10 cellular contexts compared by ENCODE assay signal in the genomic region with DNA sequence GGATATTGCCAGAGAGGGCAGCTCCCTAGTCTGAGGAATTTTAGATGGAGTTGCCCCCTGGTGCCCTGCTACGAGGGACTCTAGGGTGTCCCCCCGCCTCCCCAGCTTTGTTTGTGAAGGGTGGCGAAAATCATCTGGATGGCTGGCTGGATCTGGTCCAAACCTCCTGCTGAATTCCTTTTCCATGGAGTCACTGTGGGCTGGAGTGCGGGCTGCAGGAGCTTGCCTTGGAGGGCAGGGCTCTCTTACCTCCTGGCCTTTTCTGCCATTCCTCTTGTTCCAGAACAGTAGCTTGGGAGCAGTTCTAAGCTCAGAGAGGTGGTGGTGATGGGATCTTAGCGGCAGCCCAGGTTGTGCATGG. TPM values are rescaled to one million over a fixed set of nuclear protein-coding genes. Genes with fewer than 3 reads are reported as not detected.
DNase-seq lines count a peak whose midpoint lies in the region; ATAC-seq, FAIRE-seq and TF ChIP-seq lines count a peak whose summit lies in the region.
"Had no signal": no experiment of that assay in that cellular context is flagged by ENCODE, and none has a peak within 500 bp of the region (broad histone marks: within the 10 kb centered on the region; RNA-seq: fewer than 3 reads in every experiment).

No MANE protein-coding gene starts in this region.

- no peaks in the 10 kb centered on the region for H3K9me3 ChIP-seq in K562 (replicated peaks; ENCODE audit: control insufficient read depth, insufficient read depth, low read depth, low read length)
- H3K9me3 ChIP-seq in keratinocyte (ENCODE audit: control insufficient read depth, low read depth, low read length): no peaks in the 10 kb centered on the region

- no peak for ATAC-seq in K562
- no peak for ATAC-seq in GM19463 (IDR thresholded peaks at IDR 0.05; ENCODE audit: unreplicated experiment)
- ATAC-seq in HG03378 (IDR thresholded peaks at IDR 0.05; ENCODE audit: unreplicated experiment): no peak
- no peak for ATAC-seq in GM18873 (IDR thresholded peaks at IDR 0.05; ENCODE audit: low FRiP score, unreplicated experiment)
- ATAC-seq in HG03571 (IDR thresholded peaks at IDR 0.05; ENCODE audit: unreplicated experiment): no peak

- TF ChIP-seq EP300 in K562 (IDR thresholded peaks at IDR 0.05; ENCODE audit: low read length): no peak

- no peaks in the 10 kb centered on the region for H3K9me1 ChIP-seq in K562 (ENCODE audit: control insufficient read depth, insufficient read depth, low read length)
- H3K9me1 ChIP-seq in keratinocyte (ENCODE audit: control insufficient read depth, extremely low read depth, insufficient read depth, low read length): no peaks in the 10 kb centered on the region

- no peaks in the 10 kb centered on the region for H3K79me2 ChIP-seq in K562 (ENCODE audit: control insufficient read depth, insufficient read depth, low read length)
- no peaks in the 10 kb centered on the region for H3K79me2 ChIP-seq in keratinocyte (ENCODE audit: control insufficient read depth, insufficient read depth, low read length)

- TF ChIP-seq CTCF in K562 (IDR thresholded peaks at IDR 0.05 in 2 of 3, conservative IDR thresholded peaks at IDR 0.05 in 1 of 3; ENCODE audit: insufficient read depth in 2 of 3, low read depth in 1 of 3, low read length in 3 of 3) (no peak), keratinocyte (optimal IDR thresholded peaks at IDR 0.05 in 1 of 3, IDR thresholded peaks at IDR 0.05 in 1 of 3, conservative IDR thresholded peaks at IDR 0.05 in 1 of 3; ENCODE audit: extremely low read depth in 1 of 3, insufficient read depth in 2 of 3, low read length in 3 of 3) (no peak)

- CTCF ChIA-PET in K562 (lab: Yijun Ruan, JAX; ENCODE audit: low intra/inter-chr PET ratio): no interaction called here

- no peak overlapping the region for H3K4me2 ChIP-seq in K562 (ENCODE audit: insufficient read depth, low read length)
- H3K4me2 ChIP-seq in keratinocyte (ENCODE audit: control insufficient read depth, extremely low read depth, insufficient read depth, low read depth, low read length): peak overlapping the region; percentile 70

- POLR2A ChIA-PET in K562 (lab: Yijun Ruan, JAX): interaction anchor here (0.6 to 1.1 kb wide), 3 partner anchors 64 to 133 kb away, joined by 3 read pairs; no protein-coding TSS in a partner anchor

- TF ChIP-seq RAD21 in K562 (CRISPR knock-in tag; conservative IDR thresholded peaks at IDR 0.05 in 1 of 2, IDR thresholded peaks at IDR 0.05 in 1 of 2): no peak

- peaks cover 11 to 35% of the 10 kb centered on the region in 2 experiments; a peak in 3 of 5 replicates for H3K27me3 ChIP-seq in K562 (ENCODE audit: control insufficient read depth in 2 of 2, insufficient read depth in 2 of 2, low read length in 2 of 2)
- H3K27me3 ChIP-seq in keratinocyte (ENCODE audit: control insufficient read depth, extremely low read depth, insufficient read depth, low read length): no peaks in the 10 kb centered on the region

- H3K4me3 ChIP-seq in K562 (no peak overlapping the region), keratinocyte (ENCODE audit: control insufficient read depth in 2 of 3, extremely low read depth in 1 of 3, insufficient read depth in 2 of 3, low read depth in 1 of 3, low read length in 3 of 3) (peak overlapping the region in 2 of 3 experiments; percentile 6 to 13)

- FAIRE-seq in K562 (lab: Jason Lieb, UNC) (no peak), keratinocyte (lab: Jason Lieb, UNC) (peak; percentile 84)

- WGBS in K562 (ENCODE audit: insufficient coverage, low coverage, missing lambda C conversion rate): 19% methylated on average over 5 of the region's 5 CpGs

- BruUV-seq in K562 (replicated peaks; lab: Mats Ljungman, UMichigan): no TSS peak

- H3K9ac ChIP-seq in K562 (ENCODE audit: insufficient read depth in 1 of 2, low read depth in 2 of 2, low read length in 2 of 2): no peak overlapping the region
- H3K9ac ChIP-seq in keratinocyte (ENCODE audit: control insufficient read depth, extremely low read depth, insufficient read depth, low read length): peak overlapping the region; percentile 55

- in situ Hi-C loops in K562 (cut with MboI): no loop called here

- intact Hi-C loops in K562 (cut with micrococcal nuclease): no loop called here

- DNase-seq in HS-5 (ENCODE audit: low read depth) (peak; percentile 85), K562 (ENCODE audit: extremely low read depth in 1 of 4, low spot score in 3 of 4) (no peak), keratinocyte (ENCODE audit: low read depth, low spot score) (no peak), stromal cell of bone marrow (ENCODE audit: low read depth) (peak; percentile 69)
- DNase-seq: NCI-H187 treated with DMSO at 0.1 percent for 48 hours; stimulated activated CD4-positive, alpha-beta T cell treated with anti-CD3 and anti-CD28 coated beads, Interleukin-15, amount 100 ng/mL, for 24 hours had no signal

- H3K27ac ChIP-seq in K562 (ENCODE audit: extremely low read depth, low read depth, low read length): no peak overlapping the region
- H3K27ac ChIP-seq in keratinocyte (ENCODE audit: control insufficient read depth, insufficient read depth, low read length): peak overlapping the region; percentile 85

- H2AFZ ChIP-seq in K562 (ENCODE audit: low read depth, low read length) (no peak overlapping the region), keratinocyte (ENCODE audit: control insufficient read depth, low read length) (no peak overlapping the region)

- TF ChIP-seq POLR2A in K562 (conservative IDR thresholded peaks at IDR 0.05): no peak

- H3K36me3 ChIP-seq in K562 (ENCODE audit: control insufficient read depth, insufficient read depth, low read length): no peaks in the 10 kb centered on the region
- no peaks in the 10 kb centered on the region for H3K36me3 ChIP-seq in keratinocyte (ENCODE audit: control insufficient read depth in 2 of 2, extremely low read depth in 1 of 2, insufficient read depth in 2 of 2, low read length in 2 of 2)

- dilution Hi-C loops in keratinocyte (cut with MboI; ENCODE audit: extremely low pct_ligation_motif_present, low sequenced_read_pairs): no loop called here

- H4K20me1 ChIP-seq in K562 (replicated peaks; ENCODE audit: control insufficient read depth, insufficient read depth, low read length) (peaks cover 16% of the 10 kb centered on the region), keratinocyte (ENCODE audit: control insufficient read depth, extremely low read depth, insufficient read depth, low read length) (no peaks in the 10 kb centered on the region)

- peaks cover 9 to 18% of the 10 kb centered on the region in 2 experiments; a peak in 4 of 5 replicates for H3K4me1 ChIP-seq in K562 (replicated peaks in 1 of 2; ENCODE audit: control insufficient read depth in 2 of 2, insufficient read depth in 2 of 2, low read length in 2 of 2)
- H3K4me1 ChIP-seq in keratinocyte (ENCODE audit: control insufficient read depth, extremely low read depth, insufficient read depth, low read length): peaks cover 73% of the 10 kb centered on the region

RNA-seq across cellular contexts. Expression of gene SYNPO, which starts 2.1 kb away (rescaled TPM):
- total RNA-seq in K562 (2011; cell fraction: chromatin; rRNA removed; ENCODE audit: low replicate concordance): 0.09 and 0.19 TPM in 2 replicates
- total RNA-seq in K562 (2011; cell fraction: nucleolus; rRNA removed): 0.13 and 0.17 TPM in 2 replicates
- total RNA-seq in K562 (2011; cell fraction: nucleoplasm; rRNA removed): 0.23 and 0.29 TPM in 2 replicates
- total RNA-seq in K562 (2014; rRNA removed): 0.04 TPM in 1 of 2 replicates, not detected in the other
- total RNA-seq in K562 (2014; rRNA removed; fragmentation: Illumina TruSeq; extraction: Trizol): not detected in 2 replicates
- not detected in 2 replicates for total RNA-seq in K562 (2015; rRNA removed; fragmentation: Illumina TruSeq; extraction: Trizol)
- total RNA-seq in K562 (2021): 0.31 and 0.36 TPM in 2 replicates
- 0.03 and 0.05 TPM in 2 replicates for polyA plus RNA-seq in K562 (2011; rRNA removed)
- 0.31 and 0.44 TPM in 2 replicates for polyA plus RNA-seq in K562 (2011; cell fraction: cytosol; rRNA removed)
- 0.04 and 0.09 TPM in 2 replicates for polyA plus RNA-seq in K562 (2011; cell fraction: nucleus; rRNA removed)
- 0.12 and 0.17 TPM in 2 replicates for polyA plus RNA-seq in K562 (2012)
- 0.03 and 0.10 TPM in 2 replicates for polyA plus RNA-seq in K562 (2014; fragmentation: Illumina TruSeq; extraction: Trizol)
- under 1 TPM in 1 of 2 experiments, not detected in 1; 0.03 TPM for polyA plus RNA-seq in K562 (2014; fragmentation: Nextera tagmentation; extraction: Ambion mirVana)
- 0.01 TPM in 1 of 2 replicates, not detected in the other for polyA plus RNA-seq in K562 (2014; rRNA removed)
- polyA minus RNA-seq in K562 (2011; rRNA and poly(A)+ RNA removed): 0.03 and 0.07 TPM in 2 replicates
- polyA minus RNA-seq in K562 (2011; cell fraction: cytosol; rRNA and poly(A)+ RNA removed): not detected in 2 replicates
- 0.11 and 0.13 TPM in 2 replicates for polyA minus RNA-seq in K562 (2011; cell fraction: nucleus; rRNA and poly(A)+ RNA removed)
- polyA plus RNA-seq in keratinocyte: 6.0 to 11.2 TPM (median 10.7 TPM) in 3 replicates
- 1.3 TPM for polyA plus RNA-seq in keratinocyte (2011; ENCODE audit: low read depth)
- 25.4 and 30.0 TPM in 2 replicates for polyA plus RNA-seq in keratinocyte (2011; cell fraction: cytosol; rRNA removed)
- 33.8 and 34.5 TPM in 2 replicates for polyA plus RNA-seq in keratinocyte (2011; cell fraction: nucleus; rRNA removed)
- 6.1 and 27.4 TPM in 2 replicates for polyA plus RNA-seq in keratinocyte (2012; ENCODE audit: low replicate concordance)
- 9.0 to 78.1 TPM (median 23.8 TPM) in 3 replicates for polyA minus RNA-seq in keratinocyte
- 23.2 TPM for polyA minus RNA-seq in keratinocyte (2011; cell fraction: cytosol; rRNA and poly(A)+ RNA removed)
- 11.4 and 16.4 TPM in 2 replicates for polyA minus RNA-seq in keratinocyte (2011; cell fraction: nucleus; rRNA and poly(A)+ RNA removed)

RNA-seq across cellular contexts. Expression of gene MYOZ3, which starts 18.5 kb away (rescaled TPM):
- not detected in 2 replicates for total RNA-seq in K562 (2011; cell fraction: chromatin; rRNA removed; ENCODE audit: low replicate concordance)
- not detected in 2 replicates for total RNA-seq in K562 (2011; cell fraction: nucleolus; rRNA removed)
- total RNA-seq in K562 (2011; cell fraction: nucleoplasm; rRNA removed): not detected in 2 replicates
- not detected in 2 replicates for total RNA-seq in K562 (2014; rRNA removed)
- not detected in 2 replicates for total RNA-seq in K562 (2014; rRNA removed; fragmentation: Illumina TruSeq; extraction: Trizol)
- not detected in 2 replicates for total RNA-seq in K562 (2015; rRNA removed; fragmentation: Illumina TruSeq; extraction: Trizol)
- not detected in 2 replicates for total RNA-seq in K562 (2021)
- not detected in 2 replicates for polyA plus RNA-seq in K562 (2011; rRNA removed)
- polyA plus RNA-seq in K562 (2011; cell fraction: cytosol; rRNA removed): 0.01 TPM in 1 of 2 replicates, not detected in the other
- polyA plus RNA-seq in K562 (2011; cell fraction: nucleus; rRNA removed): not detected in 2 replicates
- polyA plus RNA-seq in K562 (2012): not detected in 2 replicates
- not detected in 2 replicates for polyA plus RNA-seq in K562 (2014; fragmentation: Illumina TruSeq; extraction: Trizol)
- polyA plus RNA-seq in K562 (2014; fragmentation: Nextera tagmentation; extraction: Ambion mirVana): not detected
- polyA plus RNA-seq in K562 (2014; rRNA removed): not detected in 2 replicates
- not detected in 2 replicates for polyA minus RNA-seq in K562 (2011; rRNA and poly(A)+ RNA removed)
- polyA minus RNA-seq in K562 (2011; cell fraction: cytosol; rRNA and poly(A)+ RNA removed): not detected in 2 replicates
- not detected in 2 replicates for polyA minus RNA-seq in K562 (2011; cell fraction: nucleus; rRNA and poly(A)+ RNA removed)
- 0.03 to 0.05 TPM in 2 of 3 replicates, not detected in the other for polyA plus RNA-seq in keratinocyte
- polyA plus RNA-seq in keratinocyte (2011; ENCODE audit: low read depth): not detected
- 0.02 TPM in 1 of 2 replicates, not detected in the other for polyA plus RNA-seq in keratinocyte (2011; cell fraction: cytosol; rRNA removed)
- polyA plus RNA-seq in keratinocyte (2011; cell fraction: nucleus; rRNA removed): 0.06 and 0.21 TPM in 2 replicates
- polyA plus RNA-seq in keratinocyte (2012; ENCODE audit: low replicate concordance): 0.03 and 0.17 TPM in 2 replicates
- 0.26 TPM in 1 of 3 replicates, not detected in the others for polyA minus RNA-seq in keratinocyte
- polyA minus RNA-seq in keratinocyte (2011; cell fraction: cytosol; rRNA and poly(A)+ RNA removed): not detected
- polyA minus RNA-seq in keratinocyte (2011; cell fraction: nucleus; rRNA and poly(A)+ RNA removed): not detected in 2 replicates

RNA-seq across cellular contexts. Expression of gene RBM22, which starts 58.3 kb away (rescaled TPM):
- 88.0 and 96.4 TPM in 2 replicates for total RNA-seq in K562 (2011; cell fraction: chromatin; rRNA removed; ENCODE audit: low replicate concordance)
- 58.2 and 60.2 TPM in 2 replicates for total RNA-seq in K562 (2011; cell fraction: nucleolus; rRNA removed)
- total RNA-seq in K562 (2011; cell fraction: nucleoplasm; rRNA removed): 61.2 and 66.5 TPM in 2 replicates
- total RNA-seq in K562 (2014; rRNA removed) (31.3 and 41.6 TPM in 2 replicates), K562 (2014; rRNA removed; fragmentation: Illumina TruSeq; extraction: Trizol) (43.7 and 46.8 TPM in 2 replicates), K562 (2015; rRNA removed; fragmentation: Illumina TruSeq; extraction: Trizol) (44.8 and 45.1 TPM in 2 replicates), K562 (2021) (51.3 and 53.5 TPM in 2 replicates)
- polyA plus RNA-seq in K562 (2011; rRNA removed) (69.9 and 77.7 TPM in 2 replicates), K562 (2014; fragmentation: Illumina TruSeq; extraction: Trizol) (73.9 and 82.2 TPM in 2 replicates), K562 (2014; fragmentation: Nextera tagmentation; extraction: Ambion mirVana) (10 to 100 TPM; 33.6 to 65.3 TPM), K562 (2014; rRNA removed) (37.1 and 38.3 TPM in 2 replicates), keratinocyte (26.2 to 52.4 TPM (median 34.7 TPM) in 3 replicates)
- 24.7 and 43.4 TPM in 2 replicates for polyA plus RNA-seq in K562 (2011; cell fraction: cytosol; rRNA removed)
- polyA plus RNA-seq in K562 (2011; cell fraction: nucleus; rRNA removed): 77.9 and 106 TPM in 2 replicates
- 46.4 and 48.3 TPM in 2 replicates for polyA plus RNA-seq in K562 (2012)
- 46.0 and 55.8 TPM in 2 replicates for polyA minus RNA-seq in K562 (2011; rRNA and poly(A)+ RNA removed)
- polyA minus RNA-seq in K562 (2011; cell fraction: cytosol; rRNA and poly(A)+ RNA removed): 23.2 and 30.1 TPM in 2 replicates
- polyA minus RNA-seq in K562 (2011; cell fraction: nucleus; rRNA and poly(A)+ RNA removed): 30.6 and 46.1 TPM in 2 replicates
- polyA plus RNA-seq in keratinocyte (2011; ENCODE audit: low read depth): 14.5 TPM
- polyA plus RNA-seq in keratinocyte (2011; cell fraction: cytosol; rRNA removed): 25.8 and 36.0 TPM in 2 replicates
- 45.2 and 60.3 TPM in 2 replicates for polyA plus RNA-seq in keratinocyte (2011; cell fraction: nucleus; rRNA removed)
- polyA plus RNA-seq in keratinocyte (2012; ENCODE audit: low replicate concordance): 30.2 and 31.3 TPM in 2 replicates
- 15.3 to 29.9 TPM (median 20.9 TPM) in 3 replicates for polyA minus RNA-seq in keratinocyte
- polyA minus RNA-seq in keratinocyte (2011; cell fraction: cytosol; rRNA and poly(A)+ RNA removed): 17.8 TPM
- 15.5 and 23.2 TPM in 2 replicates for polyA minus RNA-seq in keratinocyte (2011; cell fraction: nucleus; rRNA and poly(A)+ RNA removed)

Comparison
In these comparisons a context has a peak if more than half of its experiments do, and no peak if none do; other contexts are left out.
1. DNase-seq: peak in HS-5 (single experiment) and stromal cell of bone marrow (single experiment); none in K562 (0 of 4) and keratinocyte (single experiment).